ENCODE assay signal across 21 cellular contexts in the genomic region with DNA sequence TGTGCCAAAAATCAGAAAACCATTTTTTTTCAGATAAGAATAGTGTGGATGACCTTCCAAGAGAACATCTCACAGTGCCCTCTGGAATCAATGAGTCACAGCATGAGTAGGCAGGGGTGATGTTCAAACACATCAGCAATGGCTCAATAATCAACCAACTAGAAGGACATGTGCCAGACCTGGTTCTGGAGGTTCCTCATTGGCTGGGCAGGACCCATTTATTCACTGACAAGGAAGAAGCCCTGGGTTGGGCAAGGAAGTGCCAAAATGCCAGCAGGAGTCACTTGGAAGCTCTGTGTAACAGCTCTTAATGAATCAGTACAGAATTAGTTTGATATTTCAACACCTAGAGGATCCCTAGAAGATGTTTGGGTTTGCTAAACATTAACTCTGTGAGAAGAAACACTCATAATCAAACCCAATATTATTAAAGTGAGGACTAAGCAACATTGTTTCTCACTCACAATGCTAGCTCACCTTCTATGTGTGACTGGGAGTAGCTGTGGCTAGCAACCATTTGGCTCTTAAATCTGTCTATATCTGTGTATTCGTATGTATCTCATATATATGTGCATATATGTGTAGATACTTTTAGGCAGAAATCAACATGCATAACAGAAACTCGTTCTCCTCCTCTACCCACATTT.
DNase-seq lines count a peak whose midpoint lies in the region; ATAC-seq and TF ChIP-seq lines count a peak whose summit lies in the region.
"Had no signal": no experiment of that assay in that cellular context is flagged by ENCODE, and none has a peak within 500 bp of the region (broad histone marks: within the 10 kb centered on the region; RNA-seq: fewer than 3 reads in every experiment).

No MANE protein-coding gene starts in this region.

- no peak overlapping the region for H3K27ac Mint-ChIP-seq in activated T-helper 17 cell treated with anti-CD3 and anti-CD28 coated beads, Interleukin-2, amount 50 U/mL, for 72 hours
- H3K27ac Mint-ChIP-seq: activated naive CD4-positive, alpha-beta T cell treated with anti-CD3 and anti-CD28 coated beads, Interleukin-2, amount 50 U/mL, for 72 hours; activated T-cell treated with anti-CD3 and anti-CD28 coated beads, Interleukin-2, amount 50 U/mL, for 24 hours; B cell; natural killer cell; stimulated activated memory B cell treated with anti-CD40 and anti-IgM and Interleukin-4, amounts not matched to agents 10 μg/mL and 1 μg/mL and 100 μg/mL, for 72 hours had no signal

- intact Hi-C loops in lower lobe of right lung (cut with DNase I) = no loop called here

- DNase-seq in Daoy (ENCODE audit: low read depth) (peak; percentile 15), HT1080 (ENCODE audit: low read depth) (peak; percentile 25), kidney glomerular epithelial cell (lab: John Stamatoyannopoulos, UW) (peak; percentile 65), SW 1271 (lab: John Stamatoyannopoulos, UW) (no peak), foreskin fibroblast (no peak), lower lobe of right lung (no peak)
- DNase-seq: activated CD4-positive, alpha-beta T cell treated with anti-CD3 and anti-CD28 coated beads, Interleukin-2, amount 50 U/mL, for 4 hours; activated T-cell treated with anti-CD3 and anti-CD28 coated beads, Interleukin-2, amount 50 U/mL, for 24 hours; effector memory CD4-positive, alpha-beta T cell; mesenchymal stem cell; natural killer cell; NCI-H187 treated with DMSO at 0.1 percent for 48 hours; NCI-H446 treated with DMSO at 0.1 percent for 48 hours; NK-92 treated with Interleukin-12 subunit alpha and Interleukin-12 subunit beta, amount 100 ng/mL, for 24 hours; pancreas had no signal

- H3K36me3 ChIP-seq in lower lobe of right lung = no peaks in the 10 kb centered on the region
- H3K36me3 ChIP-seq: pancreas, tibial nerve had no signal

- H3K27me3 Mint-ChIP-seq in activated T-helper 17 cell treated with anti-CD3 and anti-CD28 coated beads, Interleukin-2, amount 50 U/mL, for 72 hours = peaks cover 8% of the 10 kb centered on the region
- H3K27me3 Mint-ChIP-seq: activated T-cell treated with anti-CD3 and anti-CD28 coated beads, Interleukin-2, amount 50 U/mL, for 24 hours; stimulated activated memory B cell treated with anti-CD40 and anti-IgM and Interleukin-4, amounts not matched to agents 10 μg/mL and 1 μg/mL and 100 μg/mL, for 72 hours had no signal

- H3K27ac ChIP-seq in lower lobe of right lung = no peak overlapping the region
- H3K27ac ChIP-seq: pancreas, tibial nerve had no signal

- TF ChIP-seq CTCF in foreskin fibroblast (IDR thresholded peaks at IDR 0.05; ENCODE audit: low read depth, low read length) = no peak
- TF ChIP-seq CTCF in lower lobe of right lung (IDR thresholded peaks at IDR 0.05) = no peak

- peak; percentile 31 for ATAC-seq in activated T-helper 17 cell treated with anti-CD3 and anti-CD28 coated beads, Interleukin-2, amount 50 U/mL, for 72 hours (replicated peaks)
- no peak for ATAC-seq in lower lobe of right lung
- ATAC-seq: natural killer cell; pancreas; sciatic nerve; stimulated activated memory B cell treated with anti-CD40 and anti-IgM and Interleukin-4, amounts not matched to agents 10 μg/mL and 1 μg/mL and 100 μg/mL, for 72 hours had no signal

- H3K4me3 Mint-ChIP-seq in activated T-helper 17 cell treated with anti-CD3 and anti-CD28 coated beads, Interleukin-2, amount 50 U/mL, for 72 hours = no peak overlapping the region
- H3K4me3 Mint-ChIP-seq: activated T-cell treated with anti-CD3 and anti-CD28 coated beads, Interleukin-2, amount 50 U/mL, for 24 hours; B cell; natural killer cell; stimulated activated memory B cell treated with anti-CD40 and anti-IgM and Interleukin-4, amounts not matched to agents 10 μg/mL and 1 μg/mL and 100 μg/mL, for 72 hours had no signal

- peaks cover 4% of the 10 kb centered on the region for H3K9me3 Mint-ChIP-seq in activated T-helper 17 cell treated with anti-CD3 and anti-CD28 coated beads, Interleukin-2, amount 50 U/mL, for 72 hours

- H3K36me3 Mint-ChIP-seq in activated T-helper 17 cell treated with anti-CD3 and anti-CD28 coated beads, Interleukin-2, amount 50 U/mL, for 72 hours (ENCODE audit: low read depth) = no peaks in the 10 kb centered on the region
- H3K36me3 Mint-ChIP-seq: activated naive CD4-positive, alpha-beta T cell treated with anti-CD3 and anti-CD28 coated beads, Interleukin-2, amount 50 U/mL, for 72 hours; natural killer cell; stimulated activated memory B cell treated with anti-CD40 and anti-IgM and Interleukin-4, amounts not matched to agents 10 μg/mL and 1 μg/mL and 100 μg/mL, for 72 hours had no signal

- H3K4me3 ChIP-seq in foreskin fibroblast (ENCODE audit: low read depth in 1 of 2, low read length in 2 of 2) = no peak overlapping the region
- no peak overlapping the region for H3K4me3 ChIP-seq in lower lobe of right lung
- H3K4me3 ChIP-seq: pancreas, tibial nerve had no signal

- H3K9me3 ChIP-seq in lower lobe of right lung = no peaks in the 10 kb centered on the region
- H3K9me3 ChIP-seq: pancreas, tibial nerve had no signal

- no peaks in the 10 kb centered on the region for H3K4me1 ChIP-seq in lower lobe of right lung
- H3K4me1 ChIP-seq: pancreas, tibial nerve had no signal

- no peaks in the 10 kb centered on the region for H3K4me1 Mint-ChIP-seq in activated T-helper 17 cell treated with anti-CD3 and anti-CD28 coated beads, Interleukin-2, amount 50 U/mL, for 72 hours
- H3K4me1 Mint-ChIP-seq: natural killer cell had no signal

- no peaks in the 10 kb centered on the region for H3K27me3 ChIP-seq in lower lobe of right lung (ENCODE audit: low read depth)
- H3K27me3 ChIP-seq: pancreas, tibial nerve had no signal

Comparison
In these comparisons a context has a peak if more than half of its experiments do, and no peak if none do; other contexts are left out.
1. DNase-seq: peak in Daoy (single experiment), HT1080 (single experiment) and kidney glomerular epithelial cell (single experiment); none in SW 1271 (0 of 2), foreskin fibroblast (0 of 2) and lower lobe of right lung (single experiment).